29 cellular contexts compared by ENCODE assay signal in genomic region chr18:30999887-31000628, GRCh38. TPM values are rescaled to one million over a fixed set of nuclear protein-coding genes. Genes with fewer than 3 reads are reported as not detected.
"Had no signal": no experiment of that assay in that cellular context is flagged by ENCODE, and none has a peak within 500 bp of the region (broad histone marks: within the 10 kb centered on the region; RNA-seq: fewer than 3 reads in every experiment).

No MANE protein-coding gene starts in this region.

- ATAC-seq: activated CD4-positive, alpha-beta T cell treated with anti-CD3 and anti-CD28 coated beads for 36 hours; activated CD4-positive, CD25-positive, alpha-beta regulatory T cell treated with anti-CD3 and anti-CD28 coated beads, Interleukin-2, amount 50 U/mL, for 24 hours; activated CD8-positive, alpha-beta T cell treated with anti-CD3 and anti-CD28 coated beads, Interleukin-2, amount 10 ng/mL, durations not matched to agents 7 days and 5 days; activated naive CD4-positive, alpha-beta T cell treated with anti-CD3 and anti-CD28 coated beads, Interleukin-2, amount 50 U/mL, for 72 hours; activated T-cell treated with anti-CD3 and anti-CD28 coated beads, Interleukin-2, amount 50 U/mL, for 4 hours; body of pancreas; Panc1 had no signal

- H3K36me3 Mint-ChIP-seq: activated naive CD4-positive, alpha-beta T cell treated with anti-CD3 and anti-CD28 coated beads, Interleukin-2, amount 50 U/mL, for 72 hours had no signal

- H3K4me3 ChIP-seq: adrenal gland, body of pancreas, breast epithelium, SJCRH30 had no signal

- H3K4me2 ChIP-seq: KMS-11, SK-N-SH had no signal

- H3K27ac ChIP-seq: adrenal gland, body of pancreas, breast epithelium, KMS-11, SJCRH30 had no signal

- H3K4me1 Mint-ChIP-seq: activated CD4-positive, alpha-beta T cell treated with anti-CD3 and anti-CD28 coated beads for 36 hours; activated CD4-positive, alpha-beta T cell treated with anti-CD3 and anti-CD28 coated beads, Interleukin-2, amount 10 ng/mL, durations not matched to agents 7 days and 5 days had no signal

- H3K9me3 ChIP-seq: adrenal gland, body of pancreas, breast epithelium, SJCRH30, SK-N-SH had no signal

- DNase-seq: activated CD4-positive, alpha-beta T cell treated with anti-CD3 and anti-CD28 coated beads for 36 hours; activated CD4-positive, alpha-beta T cell treated with anti-CD3 and anti-CD28 coated beads, Interleukin-2, amount 10 ng/mL, durations not matched to agents 7 days and 5 days; activated CD4-positive, alpha-beta T cell treated with anti-CD3 and anti-CD28 coated beads, Interleukin-2, amount 50 U/mL, for 48 hours; activated CD8-positive, alpha-beta T cell treated with anti-CD3 and anti-CD28 coated beads, Interleukin-2, amount 10 ng/mL, durations not matched to agents 7 days and 5 days; activated gamma-delta T cell treated with Interleukin-2 at 50 U/mL for 16 hours; activated naive CD4-positive, alpha-beta T cell treated with anti-CD3 and anti-CD28 coated beads for 36 hours; activated T-cell treated with anti-CD3 and anti-CD28 coated beads for 4 hours; activated T-cell treated with anti-CD3 and anti-CD28 coated beads, Interleukin-2, amount 50 U/mL, for 4 hours; adrenal gland; body of pancreas; NCI-H1092 treated with DMSO at 0.1 percent for 48 hours; NCI-H146; NCI-H187; NCI-H446; NCI-H510A treated with DMSO at 0.1 percent for 48 hours; NCI-H526 treated with DMSO at 0.1 percent for 48 hours; NCI-H774; SHP77; SJCRH30; SK-N-SH had no signal

- H3K36me3 ChIP-seq: adrenal gland, breast epithelium, SJCRH30 had no signal

- H3K9me2 ChIP-seq: SK-N-SH had no signal

- H3K9ac ChIP-seq: KMS-11, SK-N-SH had no signal

- H3K27me3 ChIP-seq: adrenal gland, body of pancreas, breast epithelium, SJCRH30 had no signal

- H3K27ac Mint-ChIP-seq: activated CD4-positive, alpha-beta T cell treated with anti-CD3 and anti-CD28 coated beads for 36 hours; activated CD4-positive, alpha-beta T cell treated with anti-CD3 and anti-CD28 coated beads, Interleukin-2, amount 10 ng/mL, durations not matched to agents 7 days and 5 days; activated CD8-positive, alpha-beta T cell treated with anti-CD3 and anti-CD28 coated beads, Interleukin-2, amount 10 ng/mL, durations not matched to agents 7 days and 5 days; activated naive CD4-positive, alpha-beta T cell treated with anti-CD3 and anti-CD28 coated beads for 36 hours; activated naive CD4-positive, alpha-beta T cell treated with anti-CD3 and anti-CD28 coated beads, Interleukin-2, amount 50 U/mL, for 72 hours; activated T-helper 1 cell treated with anti-CD3 and anti-CD28 coated beads, Interleukin-12 subunit alpha, Interleukin-12 subunit beta, Interleukin-2, Interleukin-4 antibody, amounts not matched to agents 30 ng/mL and 10 ng/mL and 1 ng/mL, durations not matched to agents 14 hours and 24 hours and 36 hours; T-helper 1 cell treated with Interleukin-12 subunit alpha and Interleukin-12 subunit beta and Interleukin-4 antibody, amounts not matched to agents 30 μg/mL and 1 μg/mL, for 36 hours; T-helper 2 cell treated with Interferon-gamma antibody and Interleukin-4, amounts not matched to agents 5 μg/mL and 100 μg/mL, for 36 hours had no signal

- H3K4me1 ChIP-seq: adrenal gland, body of pancreas, breast epithelium, SJCRH30 had no signal

- H3K27me3 Mint-ChIP-seq: activated CD4-positive, alpha-beta T cell treated with anti-CD3 and anti-CD28 coated beads for 36 hours; activated CD4-positive, alpha-beta T cell treated with anti-CD3 and anti-CD28 coated beads, Interleukin-2, amount 10 ng/mL, durations not matched to agents 7 days and 5 days had no signal

- H3K9me3 Mint-ChIP-seq: activated CD4-positive, alpha-beta T cell treated with anti-CD3 and anti-CD28 coated beads, Interleukin-2, amount 10 ng/mL, durations not matched to agents 7 days and 5 days; activated naive CD4-positive, alpha-beta T cell treated with anti-CD3 and anti-CD28 coated beads for 36 hours; activated T-cell treated with anti-CD3 and anti-CD28 coated beads, Interleukin-2, amount 50 U/mL, for 4 hours; activated T-helper 1 cell treated with anti-CD3 and anti-CD28 coated beads, Interleukin-12 subunit alpha, Interleukin-12 subunit beta, Interleukin-2, Interleukin-4 antibody, amounts not matched to agents 30 ng/mL and 10 ng/mL and 1 ng/mL, durations not matched to agents 14 hours and 24 hours and 36 hours; T-helper 1 cell treated with Interleukin-12 subunit alpha and Interleukin-12 subunit beta and Interleukin-4 antibody, amounts not matched to agents 30 μg/mL and 1 μg/mL, for 36 hours had no signal

- H3K4me3 Mint-ChIP-seq: activated CD4-positive, alpha-beta T cell treated with anti-CD3 and anti-CD28 coated beads for 36 hours; activated CD4-positive, alpha-beta T cell treated with anti-CD3 and anti-CD28 coated beads, Interleukin-2, amount 10 ng/mL, durations not matched to agents 7 days and 5 days; activated CD8-positive, alpha-beta T cell treated with anti-CD3 and anti-CD28 coated beads, Interleukin-2, amount 10 ng/mL, durations not matched to agents 7 days and 5 days; activated naive CD4-positive, alpha-beta T cell treated with anti-CD3 and anti-CD28 coated beads for 36 hours; activated T-cell treated with anti-CD3 and anti-CD28 coated beads, Interleukin-2, amount 50 U/mL, for 4 hours; activated T-helper 1 cell treated with anti-CD3 and anti-CD28 coated beads, Interleukin-12 subunit alpha, Interleukin-12 subunit beta, Interleukin-2, Interleukin-4 antibody, amounts not matched to agents 30 ng/mL and 10 ng/mL and 1 ng/mL, durations not matched to agents 14 hours and 24 hours and 36 hours; T-helper 1 cell treated with Interleukin-12 subunit alpha and Interleukin-12 subunit beta and Interleukin-4 antibody, amounts not matched to agents 30 μg/mL and 1 μg/mL, for 36 hours; T-helper 2 cell treated with Interferon-gamma antibody and Interleukin-4, amounts not matched to agents 5 μg/mL and 100 μg/mL, for 36 hours had no signal

RNA-seq across cellular contexts. Expression of gene DSC3, which starts 42.5 kb away (rescaled TPM):
- total RNA-seq: activated CD4-positive, alpha-beta T cell treated with anti-CD3 and anti-CD28 coated beads, Interleukin-2, amount 10 ng/mL, durations not matched to agents 7 days and 5 days; activated CD8-positive, alpha-beta T cell treated with anti-CD3 and anti-CD28 coated beads, Interleukin-2, amount 10 ng/mL, durations not matched to agents 7 days and 5 days; activated naive CD4-positive, alpha-beta T cell treated with anti-CD3 and anti-CD28 coated beads for 36 hours; activated naive CD4-positive, alpha-beta T cell treated with anti-CD3 and anti-CD28 coated beads, Interleukin-2, amount 50 U/mL, for 72 hours; activated T-cell treated with anti-CD3 and anti-CD28 coated beads, Interleukin-2, amount 50 U/mL, for 4 hours; activated T-helper 1 cell treated with anti-CD3 and anti-CD28 coated beads, Interleukin-12 subunit alpha, Interleukin-12 subunit beta, Interleukin-2, Interleukin-4 antibody, amounts not matched to agents 30 ng/mL and 10 ng/mL and 1 ng/mL, durations not matched to agents 14 hours and 24 hours and 36 hours; M059J; SJCRH30 had no signal
- polyA plus RNA-seq: SK-N-SH had no signal
